Comparison of ENCODE assay signal across 8 cellular contexts in genomic region chr9:79571309-79572031, GRCh38. TPM values are rescaled to one million over a fixed set of nuclear protein-coding genes. Genes with fewer than 3 reads are reported as not detected.
DNase-seq lines count a peak whose midpoint lies in the region; ATAC-seq, FAIRE-seq and TF ChIP-seq lines count a peak whose summit lies in the region.

TSS of gene TLE4 (plus strand) at chr9:79571965. CDS start at chr9:79572791, 826 bp downstream.

- H3K36me3 Mint-ChIP-seq in activated CD4-positive, alpha-beta memory T cell treated with anti-CD3 and anti-CD28 coated beads, Interleukin-2, amount 10 ng/mL, durations not matched to agents 7 days and 5 days (ENCODE audit: low read depth): peaks cover 23% of the 10 kb centered on the region

- peak within 1 kb of the TSS; percentile 82 for H3K4me3 Mint-ChIP-seq in activated CD4-positive, alpha-beta memory T cell treated with anti-CD3 and anti-CD28 coated beads, Interleukin-2, amount 10 ng/mL, durations not matched to agents 7 days and 5 days

- BruUV-seq in HepG2 (replicated peaks; lab: Mats Ljungman, UMichigan): no TSS peak

- TF ChIP-seq RAD21 in HepG2 (CRISPR knock-in tag; IDR thresholded peaks at IDR 0.05): no peak

- H3K9me3 ChIP-seq in HepG2 (ENCODE audit: low read length): no peaks in the 10 kb centered on the region

- H3K79me2 ChIP-seq in HepG2 (ENCODE audit: insufficient read depth, low read length): no peaks in the 10 kb centered on the region

- H3K9me3 Mint-ChIP-seq in activated CD4-positive, alpha-beta memory T cell treated with anti-CD3 and anti-CD28 coated beads, Interleukin-2, amount 10 ng/mL, durations not matched to agents 7 days and 5 days: no peaks in the 10 kb centered on the region

- H3K9ac ChIP-seq in HepG2 (ENCODE audit: insufficient read depth, low read depth, low read length): peak within 1 kb of the TSS; percentile 38; the same call in 1 of the 2 replicates

- DNase-seq in CD1c-positive myeloid dendritic cell (ENCODE audit: extremely low spot score): peak; percentile 100
- peak; percentile 98 for DNase-seq in NCI-H774 (lab: John Stamatoyannopoulos, UW)
- DNase-seq in activated CD4-positive, alpha-beta memory T cell treated with anti-CD3 and anti-CD28 coated beads, Interleukin-2, amount 10 ng/mL, durations not matched to agents 7 days and 5 days: peak; percentile 99
- peak; percentile 100 for DNase-seq in dorsolateral prefrontal cortex
- peak; percentile 96 for DNase-seq in HepG2 (ENCODE audit: low spot score)
- DNase-seq in stimulated activated CD4-positive, alpha-beta T cell treated with anti-CD3 and anti-CD28 coated beads, Interleukin-2, amount 100 ng/mL, for 48 hours: peak; percentile 95 to 96

- TF ChIP-seq POLR2A in HepG2 (IDR thresholded peaks at IDR 0.05; ENCODE audit: insufficient read depth in 1 of 2, low read depth in 2 of 2, low read length in 2 of 2): peak; percentile 35 to 89; a peak in 3 of 4 replicates

- H3K27me3 Mint-ChIP-seq in activated CD4-positive, alpha-beta memory T cell treated with anti-CD3 and anti-CD28 coated beads, Interleukin-2, amount 10 ng/mL, durations not matched to agents 7 days and 5 days: no peaks in the 10 kb centered on the region

- 0% methylated on average over 28 of the region's 48 CpGs for WGBS in HepG2 (ENCODE audit: low lambda C conversion rate)

- CTCF ChIA-PET in activated CD4-positive, alpha-beta memory T cell treated with anti-CD3 and anti-CD28 coated beads, Interleukin-2, amount 10 ng/mL, durations not matched to agents 7 days and 5 days (lab: Charles Lee): interaction anchor here (0.8 to 1.2 kb wide), 4 partner anchors 13 to 160 kb away, joined by 3 read pairs; no protein-coding TSS in a partner anchor
- CTCF ChIA-PET in HepG2 (lab: Yijun Ruan, JAX; ENCODE audit: low intra/inter-chr PET ratio, low total read pairs): no interaction called here

- peak; percentile 81 for FAIRE-seq in HepG2 (lab: Jason Lieb, UNC)

- in situ Hi-C loops in HepG2 (cut with HindIII; ENCODE audit: extremely low pct_ligation_motif_present, low pct_unique_long_range_greater_than_20kb): no loop called here

- POLR2A ChIA-PET in activated CD4-positive, alpha-beta memory T cell treated with anti-CD3 and anti-CD28 coated beads, Interleukin-2, amount 10 ng/mL, durations not matched to agents 7 days and 5 days (lab: Charles Lee): interaction anchor here (0.7 to 2.0 kb wide), 23 partner anchors 9 to 1370 kb away, joined by 3 to 30 read pairs (median 6); partner anchors contain the start of gene PSAT1
- POLR2A ChIA-PET in HepG2 (lab: Yijun Ruan, JAX): interaction anchor here (1.0 kb wide), 1 partner anchor 1274 kb away, joined by 4 read pairs; the partner anchor contains the start of gene PSAT1

- ATAC-seq in GM19397 (IDR thresholded peaks at IDR 0.05; ENCODE audit: unreplicated experiment): peak; percentile 85
- ATAC-seq in HG03571 (IDR thresholded peaks at IDR 0.05; ENCODE audit: unreplicated experiment): peak; percentile 83
- peak; percentile 97 for ATAC-seq in HepG2

- no peak within 1 kb of the TSS for H2AFZ ChIP-seq in HepG2 (ENCODE audit: low read length)

- no peaks in the 10 kb centered on the region for H3K27me3 ChIP-seq in dorsolateral prefrontal cortex
- H3K27me3 ChIP-seq in HepG2 (ENCODE audit: control insufficient read depth in 1 of 2, insufficient read depth in 2 of 2, low read length in 2 of 2): peaks cover 4 to 40% of the 10 kb centered on the region in 2 experiments; a peak in 4 of 5 replicates

- peaks cover 31% of the 10 kb centered on the region for H3K4me1 Mint-ChIP-seq in activated CD4-positive, alpha-beta memory T cell treated with anti-CD3 and anti-CD28 coated beads, Interleukin-2, amount 10 ng/mL, durations not matched to agents 7 days and 5 days

- TF ChIP-seq CTCF in dorsolateral prefrontal cortex (IDR thresholded peaks at IDR 0.05 in 54 of 56, conservative IDR thresholded peaks at IDR 0.05 in 2 of 56; ENCODE audit: low read depth in 1 of 56, partially characterized antibody in 56 of 56) (peak in 16 of 56 donors; percentile 6 to 37 (median 18)), HepG2 (CRISPR knock-in tag; IDR thresholded peaks at IDR 0.05) (no peak)

- H4K20me1 ChIP-seq in HepG2 (ENCODE audit: insufficient read depth, low read length): no peaks in the 10 kb centered on the region; the same call in 1 of the 2 replicates

- peak within 1 kb of the TSS; percentile 72 for H3K27ac Mint-ChIP-seq in activated CD4-positive, alpha-beta memory T cell treated with anti-CD3 and anti-CD28 coated beads, Interleukin-2, amount 10 ng/mL, durations not matched to agents 7 days and 5 days

- TF ChIP-seq EP300 in HepG2 (IDR thresholded peaks at IDR 0.05; ENCODE audit: low read depth in 2 of 2, low read length in 2 of 2): no peak
- TF ChIP-seq EP300 in HepG2 (CRISPR knock-in tag; IDR thresholded peaks at IDR 0.05; ENCODE audit: borderline replicate concordance): no peak

- H3K27ac ChIP-seq in dorsolateral prefrontal cortex (peak within 1 kb of the TSS; percentile 77 to 99 (median 96)), HepG2 (ENCODE audit: extremely low read length, insufficient read depth, low read length) (peak within 1 kb of the TSS; percentile 29)

- H3K4me3 ChIP-seq in dorsolateral prefrontal cortex (peak within 1 kb of the TSS; percentile 64 to 99 (median 91)), HepG2 (replicated peaks in 1 of 3; ENCODE audit: insufficient read depth in 1 of 3, low read depth in 2 of 3, low read length in 3 of 3) (peak within 1 kb of the TSS; percentile 60 to 67 (median 61))

- peaks cover 5% of the 10 kb centered on the region; the same call in 1 of the 2 replicates for H3K4me1 ChIP-seq in HepG2 (ENCODE audit: insufficient read depth, low read length)

- intact Hi-C loops in dorsolateral prefrontal cortex (cut with DNase I): loop anchor here (1.0 to 10.0 kb wide), 5 partner anchors 12 to 373 kb away; no protein-coding TSS in a partner anchor
- intact Hi-C loops in HepG2 (cut with micrococcal nuclease; ENCODE audit: unreplicated experiment): loop anchor here (5.0 kb wide), 1 partner anchor 101 kb away; no protein-coding TSS in a partner anchor

- H3K4me2 ChIP-seq in HepG2 (ENCODE audit: low read depth, low read length): peak within 1 kb of the TSS; percentile 76

- no peaks in the 10 kb centered on the region for H3K36me3 ChIP-seq in HepG2 (replicated peaks in 1 of 2; ENCODE audit: control insufficient read depth in 1 of 2, insufficient read depth in 2 of 2, low read length in 2 of 2)

RNA-seq across cellular contexts. Expression of gene TLE4, which starts in this region (rescaled TPM):
- 10 to 100 TPM; 33.3 to 38.3 TPM for total RNA-seq in activated CD4-positive, alpha-beta memory T cell treated with anti-CD3 and anti-CD28 coated beads, Interleukin-2, amount 10 ng/mL, durations not matched to agents 7 days and 5 days
- 100 to 1,000 TPM in 75 of 120 experiments, 10 to 100 TPM in 45; 47.8 to 183 (median 109) TPM for total RNA-seq in dorsolateral prefrontal cortex
- total RNA-seq in HepG2 (2016; rRNA removed; fragmentation: Illumina TruSeq; extraction: Trizol): 0.94 and 2.0 TPM in 2 replicates
- 0.71 and 1.3 TPM in 2 replicates for total RNA-seq in HepG2 (2016; cell fraction: cytosol; rRNA removed; fragmentation: Illumina TruSeq; extraction: Trizol; ENCODE audit: low read depth)
- 1.0 and 1.9 TPM in 2 replicates for total RNA-seq in HepG2 (2016; cell fraction: insoluble cytoplasmic fraction; rRNA removed; fragmentation: Illumina TruSeq; extraction: Trizol)
- 0.96 and 1.1 TPM in 2 replicates for total RNA-seq in HepG2 (2016; cell fraction: membrane; rRNA removed; fragmentation: Illumina TruSeq; extraction: Trizol)
- 3.1 and 5.0 TPM in 2 replicates for total RNA-seq in HepG2 (2016; cell fraction: nucleus; rRNA removed; fragmentation: Illumina TruSeq; extraction: Trizol)
- polyA plus RNA-seq in HepG2 (2011; rRNA removed): 2.3 and 2.9 TPM in 2 replicates
- polyA plus RNA-seq in HepG2 (2011; cell fraction: cytosol; rRNA removed): 1.8 and 2.0 TPM in 2 replicates
- polyA plus RNA-seq in HepG2 (2011; cell fraction: nucleus; rRNA removed): 3.7 and 4.2 TPM in 2 replicates
- polyA plus RNA-seq in HepG2 (2012): 0.58 and 1.0 TPM in 2 replicates
- 0.06 and 0.07 TPM in 2 replicates for polyA plus RNA-seq in HepG2 (2016; cell fraction: cytosol; fragmentation: Illumina TruSeq; extraction: Trizol; ENCODE audit: low read depth)
- 0.97 and 1.4 TPM in 2 replicates for polyA plus RNA-seq in HepG2 (2016; cell fraction: insoluble cytoplasmic fraction; fragmentation: Illumina TruSeq; extraction: Trizol; ENCODE audit: low read depth)
- 0.12 and 0.19 TPM in 2 replicates for polyA plus RNA-seq in HepG2 (2016; cell fraction: membrane; fragmentation: Illumina TruSeq; extraction: Trizol; ENCODE audit: low read depth)
- 1.5 and 2.1 TPM in 2 replicates for polyA plus RNA-seq in HepG2 (2016; cell fraction: nucleus; fragmentation: Illumina TruSeq; extraction: Trizol; ENCODE audit: insufficient read depth, low read depth)
- 3.7 and 8.5 TPM in 2 replicates for polyA minus RNA-seq in HepG2 (2011; rRNA and poly(A)+ RNA removed; ENCODE audit: low replicate concordance)
- 2.8 and 3.2 TPM in 2 replicates for polyA minus RNA-seq in HepG2 (2011; cell fraction: cytosol; rRNA and poly(A)+ RNA removed)
- polyA minus RNA-seq in HepG2 (2011; cell fraction: nucleus; rRNA and poly(A)+ RNA removed): 14.2 and 18.7 TPM in 2 replicates

Comparison
In these comparisons a context has a peak if more than half of its experiments do, and no peak if none do; other contexts are left out.
1. Peak in every context shown above with its lines: DNase-seq, ATAC-seq, H3K4me3 ChIP-seq and H3K27ac ChIP-seq.
2. RNA of gene TLE4 (total RNA-seq): 47.8 to 183 TPM in dorsolateral prefrontal cortex and 33.3 to 38.3 TPM in activated CD4-positive, alpha-beta memory T cell treated with anti-CD3 and anti-CD28 coated beads, Interleukin-2, amount 10 ng/mL, durations not matched to agents 7 days and 5 days; 0.71 to 5.0 TPM in HepG2; every median in the first group is over 4 times any median in the second.